16 cellular contexts compared by ENCODE assay signal in the genomic region with DNA sequence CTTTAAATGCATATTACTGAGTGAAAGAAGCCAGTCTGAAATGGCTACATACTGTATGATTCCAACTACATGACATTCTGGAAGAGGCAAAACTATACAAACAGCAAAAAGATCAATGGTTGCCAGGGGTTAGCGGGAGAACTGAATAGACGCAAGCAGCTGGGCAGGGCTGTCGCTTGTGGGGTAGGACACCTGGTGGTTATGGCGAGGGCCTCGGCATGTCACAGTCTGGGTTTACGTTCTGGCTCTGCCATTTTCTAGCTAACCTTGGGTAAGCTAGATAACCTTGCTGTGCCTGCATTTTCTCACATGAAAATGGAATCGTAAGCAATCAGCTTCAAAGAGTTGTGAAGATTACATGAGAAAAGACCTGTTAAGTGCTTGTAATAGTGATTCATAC. TPM values are rescaled to one million over a fixed set of nuclear protein-coding genes. Genes with fewer than 3 reads are reported as not detected.
DNase-seq lines count a peak whose midpoint lies in the region; TF ChIP-seq lines count a peak whose summit lies in the region.
"Had no signal": no experiment of that assay in that cellular context is flagged by ENCODE, and none has a peak within 500 bp of the region (broad histone marks: within the 10 kb centered on the region; RNA-seq: fewer than 3 reads in every experiment).

No MANE protein-coding gene starts in this region.

- H3K27me3 Mint-ChIP-seq in glutamatergic neuron (ENCODE audit: unreplicated experiment) (peaks cover 5% of the 10 kb centered on the region), progenitor cell of endocrine pancreas (peaks cover 11% of the 10 kb centered on the region)

- TF ChIP-seq CTCF in glutamatergic neuron (IDR thresholded peaks at IDR 0.05; ENCODE audit: partially characterized antibody, unreplicated experiment) (no peak), progenitor cell of endocrine pancreas (IDR thresholded peaks at IDR 0.05; ENCODE audit: unreplicated experiment) (peak; percentile 30)

- peak; percentile 61 for DNase-seq in NCI-H748 (lab: John Stamatoyannopoulos, UW; ENCODE audit: unreplicated experiment)
- no peak for DNase-seq in NCI-H748 treated with DMSO at 0.1 percent for 48 hours (lab: John Stamatoyannopoulos, UW)
- DNase-seq in NCI-H526 treated with DMSO at 0.1 percent for 48 hours (lab: John Stamatoyannopoulos, UW), result peak; percentile 52
- DNase-seq in glutamatergic neuron, result peak; percentile 36
- no peak for DNase-seq in progenitor cell of endocrine pancreas (ENCODE audit: low spot score, unreplicated experiment)
- DNase-seq in activated naive CD4-positive, alpha-beta T cell (lab: John Stamatoyannopoulos, UW), result no peak
- no peak for DNase-seq in NCI-H128 (lab: John Stamatoyannopoulos, UW; ENCODE audit: unreplicated experiment)
- DNase-seq in activated gamma-delta T cell treated with Interleukin-2 at 50 U/mL for 16 hours, result no peak
- DNase-seq: C1 segment of cervical spinal cord, IMR-90, Kasumi-1, NCI-H2029, NCI-H226, NCI-H524 treated with DMSO at 0.1 percent for 48 hours, PC-3, T-cell had no signal

- no peak overlapping the region for H3K27ac Mint-ChIP-seq in glutamatergic neuron (ENCODE audit: unreplicated experiment)
- H3K27ac Mint-ChIP-seq in progenitor cell of endocrine pancreas, result no peak overlapping the region
- H3K27ac Mint-ChIP-seq: T-cell had no signal

- H3K9me3 Mint-ChIP-seq in glutamatergic neuron (ENCODE audit: unreplicated experiment) (peaks cover 2% of the 10 kb centered on the region), progenitor cell of endocrine pancreas (ENCODE audit: low read depth) (no peaks in the 10 kb centered on the region)
- H3K9me3 Mint-ChIP-seq: T-cell had no signal

- H3K36me3 Mint-ChIP-seq in glutamatergic neuron (ENCODE audit: unreplicated experiment) (no peaks in the 10 kb centered on the region), progenitor cell of endocrine pancreas (ENCODE audit: insufficient read depth) (no peaks in the 10 kb centered on the region)

- peaks cover 31% of the 10 kb centered on the region for H3K4me1 Mint-ChIP-seq in glutamatergic neuron (ENCODE audit: low read depth, unreplicated experiment)
- peaks cover 14% of the 10 kb centered on the region for H3K4me1 Mint-ChIP-seq in progenitor cell of endocrine pancreas (ENCODE audit: low read depth)

- H3K4me3 Mint-ChIP-seq in glutamatergic neuron (ENCODE audit: unreplicated experiment) (no peak overlapping the region), progenitor cell of endocrine pancreas (ENCODE audit: low read depth) (no peak overlapping the region)
- H3K4me3 Mint-ChIP-seq: T-cell had no signal

RNA-seq across cellular contexts. Expression of a gene that starts 55.2 kb away (rescaled TPM):
- total RNA-seq in glutamatergic neuron (ENCODE audit: unreplicated experiment), result 7.5 TPM
- 22.9 and 24.5 TPM in 2 replicates for total RNA-seq in progenitor cell of endocrine pancreas
- total RNA-seq: IMR-90, PC-3 had no signal

Comparison
In these comparisons a context has a peak if more than half of its experiments do, and no peak if none do; other contexts are left out.
1. DNase-seq: peak in NCI-H748 (single experiment), NCI-H526 treated with DMSO at 0.1 percent for 48 hours (single experiment) and glutamatergic neuron (single experiment); none in NCI-H748 treated with DMSO at 0.1 percent for 48 hours (single experiment), progenitor cell of endocrine pancreas (single experiment), activated naive CD4-positive, alpha-beta T cell (0 of 4), NCI-H128 (single experiment) and activated gamma-delta T cell treated with Interleukin-2 at 50 U/mL for 16 hours (single experiment).